ENCODE assay signal across 20 cellular contexts in genomic region chr3:140308535-140308934, GRCh38.
DNase-seq lines count a peak whose midpoint lies in the region; ATAC-seq, FAIRE-seq and TF ChIP-seq lines count a peak whose summit lies in the region.
"Had no signal": no experiment of that assay in that cellular context is flagged by ENCODE, and none has a peak within 500 bp of the region (broad histone marks: within the 10 kb centered on the region; RNA-seq: fewer than 3 reads in every experiment).

No MANE protein-coding gene starts in this region.

- H3K9me3 ChIP-seq in right atrium auricular region (no peaks in the 10 kb centered on the region), K562 (replicated peaks; ENCODE audit: control insufficient read depth, insufficient read depth, low read depth, low read length) (no peaks in the 10 kb centered on the region)
- H3K9me3 ChIP-seq: Caco-2 had no signal

- H3K27ac ChIP-seq in right atrium auricular region (no peak overlapping the region), K562 (ENCODE audit: extremely low read depth, low read depth, low read length) (no peak overlapping the region)
- H3K27ac ChIP-seq: C4-2B had no signal

- TF ChIP-seq EP300 in K562 (IDR thresholded peaks at IDR 0.05; ENCODE audit: low read length) = no peak

- no peak for TF ChIP-seq POLR2A in K562 (conservative IDR thresholded peaks at IDR 0.05)

- no peaks in the 10 kb centered on the region for H4K20me1 ChIP-seq in K562 (replicated peaks; ENCODE audit: control insufficient read depth, insufficient read depth, low read length)

- intact Hi-C loops in Right ventricle myocardium superior (cut with DNase I) (no loop called here), K562 (cut with micrococcal nuclease) (no loop called here)

- ATAC-seq in Right ventricle myocardium superior (ENCODE audit: poor library complexity) (peak; percentile 51), K562 (peak; percentile 43; the same call in 1 of the 3 replicates)
- ATAC-seq: HCT116 had no signal

- H2AFZ ChIP-seq in K562 (ENCODE audit: low read depth, low read length) = no peak overlapping the region

- H3K9me1 ChIP-seq in K562 (ENCODE audit: control insufficient read depth, insufficient read depth, low read length) = no peaks in the 10 kb centered on the region

- POLR2A ChIA-PET in K562 (lab: Yijun Ruan, JAX) = interaction anchor here (0.7 kb wide), 1 partner anchor 204 kb away, joined by 3 read pairs; no protein-coding TSS in a partner anchor

- no peak overlapping the region for H3K4me3 ChIP-seq in right atrium auricular region
- no peak overlapping the region for H3K4me3 ChIP-seq in K562

- H3K36me3 ChIP-seq in right atrium auricular region = no peaks in the 10 kb centered on the region
- no peaks in the 10 kb centered on the region for H3K36me3 ChIP-seq in K562 (ENCODE audit: control insufficient read depth, insufficient read depth, low read length)

- DNase-seq in Right ventricle myocardium superior (no peak), right atrium auricular region (ENCODE audit: low spot score) (no peak), K562 (ENCODE audit: extremely low read depth in 1 of 4, low spot score in 3 of 4) (peak in 1 of 4 experiments; percentile 5), fibroblast of peridontal ligament (ENCODE audit: extremely low read depth) (peak; percentile 1), RCC 7860 (ENCODE audit: low spot score) (no peak)
- DNase-seq in activated T-cell treated with anti-CD3 and anti-CD28 coated beads, Interleukin-2, amount 50 U/mL, for 1 hour = no peak
- DNase-seq: ACHN; Caco-2; CD4-positive, alpha-beta T cell; GOT3; H7; HFFc6; IMR-90 had no signal

- H3K4me1 ChIP-seq in right atrium auricular region (peaks cover 0 to 6% of the 10 kb centered on the region in 2 donors), K562 (replicated peaks in 1 of 2; ENCODE audit: control insufficient read depth in 2 of 2, insufficient read depth in 2 of 2, low read length in 2 of 2) (peaks cover 0 to 5% of the 10 kb centered on the region in 2 experiments; a peak in 1 of 5 replicates)
- H3K4me1 ChIP-seq: Caco-2 had no signal

- BruUV-seq in K562 (replicated peaks; lab: Mats Ljungman, UMichigan) = no TSS peak

- H3K9ac ChIP-seq in K562 (ENCODE audit: insufficient read depth in 1 of 2, low read depth in 2 of 2, low read length in 2 of 2) = no peak overlapping the region

- H3K27me3 ChIP-seq in right atrium auricular region (no peaks in the 10 kb centered on the region), K562 (ENCODE audit: control insufficient read depth in 2 of 2, insufficient read depth in 2 of 2, low read length in 2 of 2) (peaks cover 0 to 2% of the 10 kb centered on the region in 2 experiments; a peak in 1 of 5 replicates)

- in situ Hi-C loops in K562 (cut with MboI) = no loop called here

- CTCF ChIA-PET in K562 (lab: Yijun Ruan, JAX; ENCODE audit: low intra/inter-chr PET ratio) = no interaction called here

- H3K4me2 ChIP-seq in K562 (ENCODE audit: insufficient read depth, low read length) = peak overlapping the region; percentile 10; the same call in 1 of the 2 replicates

- TF ChIP-seq RAD21 in K562 (CRISPR knock-in tag; conservative IDR thresholded peaks at IDR 0.05 in 1 of 2, IDR thresholded peaks at IDR 0.05 in 1 of 2) = no peak

- FAIRE-seq in K562 (lab: Jason Lieb, UNC) = peak; percentile 65
- FAIRE-seq in RCC 7860 (lab: Jason Lieb, UNC) = no peak
- FAIRE-seq: A204.1, D721Med, G401.6, GM12891, HTR-8/SVneo had no signal

- no peaks in the 10 kb centered on the region for H3K79me2 ChIP-seq in K562 (ENCODE audit: control insufficient read depth, insufficient read depth, low read length)

- WGBS in K562 (ENCODE audit: insufficient coverage, low coverage, missing lambda C conversion rate) = 3% methylated on average over 2 of the region's 2 CpGs

- TF ChIP-seq CTCF in right atrium auricular region (IDR thresholded peaks at IDR 0.05) (no peak), K562 (IDR thresholded peaks at IDR 0.05 in 2 of 3, conservative IDR thresholded peaks at IDR 0.05 in 1 of 3; ENCODE audit: insufficient read depth in 2 of 3, low read depth in 1 of 3, low read length in 3 of 3) (no peak)

TF ChIP-seq in K562, 482 proteins besides CTCF, POLR2A, EP300 and RAD21 (continues in another document):
- TF ChIP-seq HIVEP1 (CRISPR knock-in tag; IDR thresholded peaks at IDR 0.05) = no peak
- TF ChIP-seq, protein P1, sequence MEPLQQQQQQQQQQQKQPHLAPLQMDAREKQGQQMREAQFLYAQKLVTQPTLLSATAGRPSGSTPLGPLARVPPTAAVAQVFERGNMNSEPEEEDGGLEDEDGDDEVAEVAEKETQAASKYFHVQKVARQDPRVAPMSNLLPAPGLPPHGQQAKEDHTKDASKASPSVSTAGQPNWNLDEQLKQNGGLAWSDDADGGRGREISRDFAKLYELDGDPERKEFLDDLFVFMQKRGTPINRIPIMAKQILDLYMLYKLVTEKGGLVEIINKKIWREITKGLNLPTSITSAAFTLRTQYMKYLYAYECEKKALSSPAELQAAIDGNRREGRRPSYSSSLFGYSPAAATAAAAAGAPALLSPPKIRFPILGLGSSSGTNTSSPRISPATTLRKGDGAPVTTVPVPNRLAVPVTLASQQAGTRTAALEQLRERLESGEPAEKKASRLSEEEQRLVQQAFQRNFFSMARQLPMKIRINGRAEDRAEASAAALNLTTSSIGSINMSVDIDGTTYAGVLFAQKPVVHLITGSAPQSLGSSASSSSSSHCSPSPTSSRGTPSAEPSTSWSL (CRISPR knock-in tag; IDR thresholded peaks at IDR 0.05; ENCODE audit: borderline replicate concordance) = no peak
- TF ChIP-seq, protein P2, sequence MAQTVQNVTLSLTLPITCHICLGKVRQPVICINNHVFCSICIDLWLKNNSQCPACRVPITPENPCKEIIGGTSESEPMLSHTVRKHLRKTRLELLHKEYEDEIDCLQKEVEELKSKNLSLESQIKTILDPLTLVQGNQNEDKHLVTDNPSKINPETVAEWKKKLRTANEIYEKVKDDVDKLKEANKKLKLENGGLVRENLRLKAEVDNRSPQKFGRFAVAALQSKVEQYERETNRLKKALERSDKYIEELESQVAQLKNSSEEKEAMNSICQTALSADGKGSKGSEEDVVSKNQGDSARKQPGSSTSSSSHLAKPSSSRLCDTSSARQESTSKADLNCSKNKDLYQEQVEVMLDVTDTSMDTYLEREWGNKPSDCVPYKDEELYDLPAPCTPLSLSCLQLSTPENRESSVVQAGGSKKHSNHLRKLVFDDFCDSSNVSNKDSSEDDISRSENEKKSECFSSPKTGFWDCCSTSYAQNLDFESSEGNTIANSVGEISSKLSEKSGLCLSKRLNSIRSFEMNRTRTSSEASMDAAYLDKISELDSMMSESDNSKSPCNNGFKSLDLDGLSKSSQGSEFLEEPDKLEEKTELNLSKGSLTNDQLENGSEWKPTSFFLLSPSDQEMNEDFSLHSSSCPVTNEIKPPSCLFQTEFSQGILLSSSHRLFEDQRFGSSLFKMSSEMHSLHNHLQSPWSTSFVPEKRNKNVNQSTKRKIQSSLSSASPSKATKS (CRISPR knock-in tag; IDR thresholded peaks at IDR 0.05) = no peak
- TF ChIP-seq SPI1 (IDR thresholded peaks at IDR 0.05; ENCODE audit: borderline replicate concordance, low read depth, low read length) = no peak
- TF ChIP-seq RBM34 (IDR thresholded peaks at IDR 0.05; ENCODE audit: borderline replicate concordance, insufficient read depth, low read length) = no peak
- TF ChIP-seq CBX2 (IDR thresholded peaks at IDR 0.05; ENCODE audit: insufficient read depth, low read length, poor library complexity, severe bottlenecking) = no peak
- no peak for TF ChIP-seq MAZ (CRISPR knock-in tag; conservative IDR thresholded peaks at IDR 0.05 in 1 of 2, IDR thresholded peaks at IDR 0.05 in 1 of 2)
- no peak for TF ChIP-seq CAMTA2 (CRISPR knock-in tag; conservative IDR thresholded peaks at IDR 0.05)
- TF ChIP-seq C11orf30 (IDR thresholded peaks at IDR 0.05; ENCODE audit: low read depth) = peak; percentile 68
- TF ChIP-seq MCM5 (IDR thresholded peaks at IDR 0.05; ENCODE audit: low read depth) = no peak
- TF ChIP-seq, protein P3, sequence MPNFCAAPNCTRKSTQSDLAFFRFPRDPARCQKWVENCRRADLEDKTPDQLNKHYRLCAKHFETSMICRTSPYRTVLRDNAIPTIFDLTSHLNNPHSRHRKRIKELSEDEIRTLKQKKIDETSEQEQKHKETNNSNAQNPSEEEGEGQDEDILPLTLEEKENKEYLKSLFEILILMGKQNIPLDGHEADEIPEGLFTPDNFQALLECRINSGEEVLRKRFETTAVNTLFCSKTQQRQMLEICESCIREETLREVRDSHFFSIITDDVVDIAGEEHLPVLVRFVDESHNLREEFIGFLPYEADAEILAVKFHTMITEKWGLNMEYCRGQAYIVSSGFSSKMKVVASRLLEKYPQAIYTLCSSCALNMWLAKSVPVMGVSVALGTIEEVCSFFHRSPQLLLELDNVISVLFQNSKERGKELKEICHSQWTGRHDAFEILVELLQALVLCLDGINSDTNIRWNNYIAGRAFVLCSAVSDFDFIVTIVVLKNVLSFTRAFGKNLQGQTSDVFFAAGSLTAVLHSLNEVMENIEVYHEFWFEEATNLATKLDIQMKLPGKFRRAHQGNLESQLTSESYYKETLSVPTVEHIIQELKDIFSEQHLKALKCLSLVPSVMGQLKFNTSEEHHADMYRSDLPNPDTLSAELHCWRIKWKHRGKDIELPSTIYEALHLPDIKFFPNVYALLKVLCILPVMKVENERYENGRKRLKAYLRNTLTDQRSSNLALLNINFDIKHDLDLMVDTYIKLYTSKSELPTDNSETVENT (CRISPR knock-in tag; IDR thresholded peaks at IDR 0.05) = no peak
- TF ChIP-seq PBX2 (CRISPR knock-in tag; IDR thresholded peaks at IDR 0.05; ENCODE audit: low read depth) = no peak
- TF ChIP-seq PBX2 (tag; conservative IDR thresholded peaks at IDR 0.05; ENCODE audit: low read depth) = peak; percentile 80
